14 cellular contexts compared by ENCODE assay signal in the genomic region with DNA sequence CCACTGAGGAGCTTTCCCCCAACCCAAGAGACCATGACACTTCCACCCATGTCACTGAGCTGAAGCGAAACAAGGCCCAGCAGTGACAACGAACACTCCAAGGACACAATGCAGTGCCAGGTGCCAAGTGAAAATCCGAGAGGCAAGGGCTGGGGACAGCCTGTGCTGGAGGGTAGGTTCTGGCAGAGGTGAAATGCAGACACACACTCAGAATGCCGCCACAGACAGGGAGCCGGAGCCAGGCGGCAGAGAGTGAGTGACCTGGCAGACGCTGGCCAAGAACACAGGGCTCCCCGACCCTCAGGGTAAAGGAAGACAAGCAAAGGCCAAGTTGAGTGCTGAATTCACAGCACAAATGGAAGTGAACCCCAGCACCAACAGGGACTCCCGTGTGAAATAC.
DNase-seq lines count a peak whose midpoint lies in the region; ATAC-seq and TF ChIP-seq lines count a peak whose summit lies in the region.
"Had no signal": no experiment of that assay in that cellular context is flagged by ENCODE, and none has a peak within 500 bp of the region (broad histone marks: within the 10 kb centered on the region; RNA-seq: fewer than 3 reads in every experiment).

No MANE protein-coding gene starts in this region.

- peak overlapping the region in 5 of 7 donors; percentile 11 to 90 (median 82) for H3K27ac Mint-ChIP-seq in CD14-positive monocyte
- H3K27ac Mint-ChIP-seq in activated CD8-positive, alpha-beta T cell treated with anti-CD3 and anti-CD28 coated beads for 36 hours = peak overlapping the region; percentile 91

- no peak for DNase-seq in CD14-positive monocyte (ENCODE audit: low spot score)
- no peak for DNase-seq in activated CD8-positive, alpha-beta T cell treated with anti-CD3 and anti-CD28 coated beads for 36 hours
- no peak for DNase-seq in heart right ventricle
- DNase-seq in sigmoid colon = peak; percentile 60
- DNase-seq in MV-4-11 (lab: John Stamatoyannopoulos, UW) = no peak
- no peak for DNase-seq in GM13976 (ENCODE audit: low spot score)
- no peak for DNase-seq in effector memory CD4-positive, alpha-beta T cell
- no peak for DNase-seq in D341Med (ENCODE audit: low spot score)
- DNase-seq: GDM1, MM.1S, NCI-H2171, T-helper 9 cell had no signal

- no peaks in the 10 kb centered on the region for H3K9me3 Mint-ChIP-seq in CD14-positive monocyte
- no peaks in the 10 kb centered on the region for H3K9me3 Mint-ChIP-seq in activated CD8-positive, alpha-beta T cell treated with anti-CD3 and anti-CD28 coated beads for 36 hours

- intact Hi-C loops in CD14-positive monocyte (cut with micrococcal nuclease) (no loop called here), heart right ventricle (cut with DNase I) (loop anchor here in 3 of 10 donors (2.0 to 10.0 kb wide), 3 partner anchors 37 to 414 kb away; a partner anchor contains a TSS), sigmoid colon (cut with DNase I) (no loop called here)
- intact Hi-C loops in activated CD8-positive, alpha-beta T cell treated with anti-CD3 and anti-CD28 coated beads for 36 hours (cut with micrococcal nuclease) = no loop called here

- H3K9me3 ChIP-seq in heart right ventricle = no peaks in the 10 kb centered on the region
- H3K9me3 ChIP-seq in sigmoid colon = no peaks in the 10 kb centered on the region
- no peaks in the 10 kb centered on the region for H3K9me3 ChIP-seq in effector memory CD4-positive, alpha-beta T cell (ENCODE audit: control insufficient read depth, low read length)
- H3K9me3 ChIP-seq: BLaER1 had no signal

- TF ChIP-seq CTCF in CD14-positive monocyte (IDR thresholded peaks at IDR 0.05) = no peak
- no peak for TF ChIP-seq CTCF in activated CD8-positive, alpha-beta T cell treated with anti-CD3 and anti-CD28 coated beads for 36 hours (IDR thresholded peaks at IDR 0.05)
- no peak for TF ChIP-seq CTCF in heart right ventricle (IDR thresholded peaks at IDR 0.05)
- TF ChIP-seq CTCF in sigmoid colon (IDR thresholded peaks at IDR 0.05) = no peak
- no peak for TF ChIP-seq CTCF in GM13976 (IDR thresholded peaks at IDR 0.05; ENCODE audit: borderline replicate concordance, control extremely low read depth, extremely low read depth, insufficient read depth, missing control alignments)

- no peak overlapping the region for H3K4me3 ChIP-seq in heart right ventricle
- no peak overlapping the region for H3K4me3 ChIP-seq in sigmoid colon
- H3K4me3 ChIP-seq in effector memory CD4-positive, alpha-beta T cell (ENCODE audit: insufficient read depth, low read depth, low read length, poor library complexity, severe bottlenecking) = no peak overlapping the region
- H3K4me3 ChIP-seq: BLaER1, cardiac muscle cell had no signal

- in situ Hi-C loops in GM13976 (cut with MboI; ENCODE audit: low sequenced_read_pairs, unreplicated experiment) = loop anchor here (5.0 kb wide), 1 partner anchor 37 kb away; no protein-coding TSS in a partner anchor

- H3K4me3 Mint-ChIP-seq in CD14-positive monocyte = no peak overlapping the region
- no peak overlapping the region for H3K4me3 Mint-ChIP-seq in activated CD8-positive, alpha-beta T cell treated with anti-CD3 and anti-CD28 coated beads for 36 hours

- CTCF ChIA-PET in activated CD8-positive, alpha-beta T cell treated with anti-CD3 and anti-CD28 coated beads for 36 hours (lab: Charles Lee) = interaction anchor here (1.4 to 11.3 kb wide), 6 partner anchors 12 to 133 kb away, joined by 4 to 387 read pairs (median 25); no protein-coding TSS in a partner anchor

- H3K27ac ChIP-seq in heart right ventricle (peak overlapping the region; percentile 64 to 100 (median 76)), sigmoid colon (peak overlapping the region; percentile 62 to 99 (median 80))
- no peak overlapping the region for H3K27ac ChIP-seq in effector memory CD4-positive, alpha-beta T cell (ENCODE audit: insufficient read depth, low read length, poor library complexity, severe bottlenecking)
- H3K27ac ChIP-seq: BLaER1, cardiac muscle cell had no signal

- peaks cover 25 to 30% of the 10 kb centered on the region in 2 donors for H3K36me3 Mint-ChIP-seq in CD14-positive monocyte
- H3K36me3 Mint-ChIP-seq in activated CD8-positive, alpha-beta T cell treated with anti-CD3 and anti-CD28 coated beads for 36 hours (ENCODE audit: low read depth) = peaks cover 28% of the 10 kb centered on the region

- H3K4me1 Mint-ChIP-seq in CD14-positive monocyte = peaks cover 78% of the 10 kb centered on the region
- peaks cover 97% of the 10 kb centered on the region for H3K4me1 Mint-ChIP-seq in activated CD8-positive, alpha-beta T cell treated with anti-CD3 and anti-CD28 coated beads for 36 hours (ENCODE audit: low read depth)

- TF ChIP-seq POLR2A in sigmoid colon (IDR thresholded peaks at IDR 0.05) = no peak

- H3K4me1 ChIP-seq in heart right ventricle (peaks cover 24 to 97% (median 91%) of the 10 kb centered on the region in 9 donors), sigmoid colon (peaks cover 0 to 93% (median 76%) of the 10 kb centered on the region in 4 donors)
- peaks cover 31% of the 10 kb centered on the region for H3K4me1 ChIP-seq in effector memory CD4-positive, alpha-beta T cell (ENCODE audit: control insufficient read depth, insufficient read depth, low read length, poor library complexity, severe bottlenecking)

- TF ChIP-seq EP300 in sigmoid colon (IDR thresholded peaks at IDR 0.05) = no peak

- H3K27me3 Mint-ChIP-seq in CD14-positive monocyte (ENCODE audit: low read depth in 3 of 3) = peaks cover 0 to 2% (median 1%) of the 10 kb centered on the region in 3 donors
- no peaks in the 10 kb centered on the region for H3K27me3 Mint-ChIP-seq in activated CD8-positive, alpha-beta T cell treated with anti-CD3 and anti-CD28 coated beads for 36 hours

- no peak for ATAC-seq in activated CD8-positive, alpha-beta T cell treated with anti-CD3 and anti-CD28 coated beads for 36 hours
- peak in 7 of 8 donors; percentile 6 to 83 (median 68) for ATAC-seq in heart right ventricle

- 57 to 71% methylated on average over 9 of the region's 9 CpGs for WGBS in heart right ventricle, 2 donors
- 94 to 95% methylated on average over 9 of the region's 9 CpGs for WGBS in sigmoid colon, 2 donors

- H3K36me3 ChIP-seq in heart right ventricle (peaks cover 0 to 10% (median 0%) of the 10 kb centered on the region in 9 donors), sigmoid colon (no peaks in the 10 kb centered on the region)
- no peaks in the 10 kb centered on the region for H3K36me3 ChIP-seq in effector memory CD4-positive, alpha-beta T cell (ENCODE audit: control insufficient read depth, insufficient read depth, low read length)
- H3K36me3 ChIP-seq: cardiac muscle cell had no signal

- H3K27me3 ChIP-seq in heart right ventricle (no peaks in the 10 kb centered on the region), sigmoid colon (no peaks in the 10 kb centered on the region)
- H3K27me3 ChIP-seq in effector memory CD4-positive, alpha-beta T cell (replicated peaks; ENCODE audit: control insufficient read depth, insufficient read depth, low read length, poor library complexity, severe bottlenecking) = no peaks in the 10 kb centered on the region
- H3K27me3 ChIP-seq: BLaER1, cardiac muscle cell had no signal

- POLR2A ChIA-PET in activated CD8-positive, alpha-beta T cell treated with anti-CD3 and anti-CD28 coated beads for 36 hours (lab: Charles Lee) = interaction anchor here (0.7 to 3.6 kb wide), 7 partner anchors 8 to 133 kb away, joined by 3 to 14 read pairs (median 5); no protein-coding TSS in a partner anchor
